ENCODE assay signal across 8 cellular contexts in genomic region chr15:98800437-98801233, GRCh38.
A peak's percentile ranks its signal among the peaks of the same experiment; 100 is the strongest.
DNase-seq lines count a peak whose midpoint lies in the region; ATAC-seq and TF ChIP-seq lines count a peak whose summit lies in the region.

No MANE protein-coding gene starts in this region.

- no peaks in the 10 kb centered on the region for H3K9me2 ChIP-seq in SK-N-SH

- H3F3A ChIP-seq in SK-N-SH (replicated peaks; ENCODE audit: insufficient read depth), result peaks cover 19% of the 10 kb centered on the region

- H3K36me3 ChIP-seq in CD4-positive, CD25-positive, alpha-beta regulatory T cell (ENCODE audit: control insufficient read depth, insufficient read depth, low read length), result no peaks in the 10 kb centered on the region
- H3K36me3 ChIP-seq in SK-N-SH (replicated peaks in 1 of 2; ENCODE audit: control insufficient read depth in 1 of 2, insufficient read depth in 2 of 2, low read length in 1 of 2), result no peaks in the 10 kb centered on the region
- no peaks in the 10 kb centered on the region for H3K36me3 ChIP-seq in CD8-positive, alpha-beta memory T cell (ENCODE audit: insufficient read depth, low read length)

- no peak overlapping the region for H3K27ac ChIP-seq in CD4-positive, CD25-positive, alpha-beta regulatory T cell (ENCODE audit: insufficient read depth, low read length, poor library complexity, severe bottlenecking)
- H3K27ac ChIP-seq in SK-N-SH (ENCODE audit: low read depth in 2 of 2, low read length in 1 of 2), result peak overlapping the region; percentile 45 to 69
- H3K27ac ChIP-seq in epithelial cell of prostate, result peak overlapping the region; percentile 50
- H3K27ac ChIP-seq in CD8-positive, alpha-beta memory T cell (ENCODE audit: low read depth, low read length), result no peak overlapping the region

- peaks cover 5% of the 10 kb centered on the region for H3K36me3 Mint-ChIP-seq in CD4-positive, CD25-positive, alpha-beta regulatory T cell
- no peaks in the 10 kb centered on the region for H3K36me3 Mint-ChIP-seq in T-helper 2 cell treated with Interferon-gamma antibody and Interleukin-4, amounts not matched to agents 5 μg/mL and 100 μg/mL, for 36 hours (ENCODE audit: low read depth)
- no peaks in the 10 kb centered on the region for H3K36me3 Mint-ChIP-seq in CD8-positive, alpha-beta memory T cell

- no peak for DNase-seq in CD4-positive, CD25-positive, alpha-beta regulatory T cell
- peak; percentile 88 for DNase-seq in LoVo (ENCODE audit: low spot score)
- DNase-seq in SK-N-SH, result peak; percentile 44
- no peak for DNase-seq in epithelial cell of prostate (ENCODE audit: low read depth, low spot score)
- DNase-seq in middle frontal gyrus (ENCODE audit: extremely low spot score, low spot score), result peak; percentile 81
- no peak for DNase-seq in T-helper 2 cell treated with Interferon-gamma antibody and Interleukin-4, amounts not matched to agents 5 μg/mL and 100 μg/mL, for 36 hours (ENCODE audit: low spot score)
- DNase-seq in CD8-positive, alpha-beta memory T cell, result no peak

- no peaks in the 10 kb centered on the region for H3K9me3 Mint-ChIP-seq in CD4-positive, CD25-positive, alpha-beta regulatory T cell
- H3K9me3 Mint-ChIP-seq in T-helper 2 cell treated with Interferon-gamma antibody and Interleukin-4, amounts not matched to agents 5 μg/mL and 100 μg/mL, for 36 hours, result no peaks in the 10 kb centered on the region
- H3K9me3 Mint-ChIP-seq in CD8-positive, alpha-beta memory T cell, result no peaks in the 10 kb centered on the region

- no peak for TF ChIP-seq CTCF in SK-N-SH (IDR thresholded peaks at IDR 0.05)

- H4K20me1 ChIP-seq in SK-N-SH (ENCODE audit: insufficient read depth), result peaks cover 25% of the 10 kb centered on the region

- TF ChIP-seq RAD21 in SK-N-SH (IDR thresholded peaks at IDR 0.05; ENCODE audit: low read length), result no peak

- no peak for ATAC-seq in CD4-positive, CD25-positive, alpha-beta regulatory T cell (ENCODE audit: low read depth in 2 of 2)
- no peak for ATAC-seq in HG02623 (IDR thresholded peaks at IDR 0.05; ENCODE audit: unreplicated experiment)

- no peak for TF ChIP-seq EP300 in SK-N-SH (IDR thresholded peaks at IDR 0.05; ENCODE audit: borderline replicate concordance in 1 of 2, low read depth in 1 of 2, low read length in 1 of 2)

- peak overlapping the region in 3 of 4 donors; percentile 32 to 81 (median 70) for H3K4me3 Mint-ChIP-seq in CD4-positive, CD25-positive, alpha-beta regulatory T cell
- no peak overlapping the region for H3K4me3 Mint-ChIP-seq in T-helper 2 cell treated with Interferon-gamma antibody and Interleukin-4, amounts not matched to agents 5 μg/mL and 100 μg/mL, for 36 hours
- H3K4me3 Mint-ChIP-seq in CD8-positive, alpha-beta memory T cell, result no peak overlapping the region

- peaks cover 3% of the 10 kb centered on the region for H3K4me1 ChIP-seq in CD4-positive, CD25-positive, alpha-beta regulatory T cell (ENCODE audit: control insufficient read depth, insufficient read depth, low read length, poor library complexity, severe bottlenecking)
- peaks cover 25 to 46% of the 10 kb centered on the region in 2 experiments for H3K4me1 ChIP-seq in SK-N-SH (ENCODE audit: control insufficient read depth in 1 of 2, insufficient read depth in 2 of 2, low read depth in 1 of 2, low read length in 1 of 2)
- H3K4me1 ChIP-seq in CD8-positive, alpha-beta memory T cell (ENCODE audit: insufficient read depth, low read length), result peaks cover 31% of the 10 kb centered on the region

- no peak overlapping the region for H3K4me3 ChIP-seq in CD4-positive, CD25-positive, alpha-beta regulatory T cell (ENCODE audit: low read depth, low read length)
- H3K4me3 ChIP-seq in SK-N-SH (ENCODE audit: low read depth in 2 of 2, low read length in 1 of 2), result peak overlapping the region in 1 of 2 experiments; percentile 18; a peak in 1 of 4 replicates
- no peak overlapping the region for H3K4me3 ChIP-seq in CD8-positive, alpha-beta memory T cell (ENCODE audit: low read length)

- WGBS in SK-N-SH (ENCODE audit: low lambda C conversion rate), result 18% methylated on average over 11 of the region's 11 CpGs

- H3K79me2 ChIP-seq in SK-N-SH (ENCODE audit: insufficient read depth), result peaks cover 70% of the 10 kb centered on the region

- H3K27me3 Mint-ChIP-seq in CD4-positive, CD25-positive, alpha-beta regulatory T cell, result no peaks in the 10 kb centered on the region
- H3K27me3 Mint-ChIP-seq in T-helper 2 cell treated with Interferon-gamma antibody and Interleukin-4, amounts not matched to agents 5 μg/mL and 100 μg/mL, for 36 hours (ENCODE audit: low read depth), result no peaks in the 10 kb centered on the region
- H3K27me3 Mint-ChIP-seq in CD8-positive, alpha-beta memory T cell, result peaks cover 0 to 4% of the 10 kb centered on the region in 2 donors

- no peak overlapping the region; the same call in 1 of the 2 replicates for H3K9ac ChIP-seq in SK-N-SH

- H2AFZ ChIP-seq in SK-N-SH (ENCODE audit: low read depth), result no peak overlapping the region

- peaks cover 0 to 77% (median 15%) of the 10 kb centered on the region in 4 donors for H3K4me1 Mint-ChIP-seq in CD4-positive, CD25-positive, alpha-beta regulatory T cell
- peaks cover 7% of the 10 kb centered on the region for H3K4me1 Mint-ChIP-seq in T-helper 2 cell treated with Interferon-gamma antibody and Interleukin-4, amounts not matched to agents 5 μg/mL and 100 μg/mL, for 36 hours (ENCODE audit: low read depth)
- H3K4me1 Mint-ChIP-seq in CD8-positive, alpha-beta memory T cell, result peaks cover 8 to 15% (median 13%) of the 10 kb centered on the region in 3 donors

- no peaks in the 10 kb centered on the region for H3K27me3 ChIP-seq in CD4-positive, CD25-positive, alpha-beta regulatory T cell (ENCODE audit: control insufficient read depth, insufficient read depth, low read length)
- H3K27me3 ChIP-seq in SK-N-SH (ENCODE audit: insufficient read depth), result no peaks in the 10 kb centered on the region
- H3K27me3 ChIP-seq in CD8-positive, alpha-beta memory T cell (ENCODE audit: insufficient read depth, low read length, poor library complexity, severe bottlenecking), result no peaks in the 10 kb centered on the region

- CTCF ChIA-PET in SK-N-SH (lab: Yijun Ruan, JAX), result interaction anchor here (1.0 to 1.9 kb wide), 4 partner anchors 21 to 142 kb away, joined by 3 to 12 read pairs (median 5); no protein-coding TSS in a partner anchor
- CTCF ChIA-PET in CD8-positive, alpha-beta memory T cell (lab: Charles Lee), result no interaction called here

- H3K9me3 ChIP-seq in CD4-positive, CD25-positive, alpha-beta regulatory T cell (ENCODE audit: control insufficient read depth in 2 of 2, low read length in 2 of 2), result no peaks in the 10 kb centered on the region
- H3K9me3 ChIP-seq in SK-N-SH, result no peaks in the 10 kb centered on the region
- H3K9me3 ChIP-seq in CD8-positive, alpha-beta memory T cell (ENCODE audit: low read length), result no peaks in the 10 kb centered on the region

- POLR2A ChIA-PET in SK-N-SH (lab: Yijun Ruan, JAX), result no interaction called here
- POLR2A ChIA-PET in CD8-positive, alpha-beta memory T cell (lab: Charles Lee), result no interaction called here

- H3K27ac Mint-ChIP-seq in CD4-positive, CD25-positive, alpha-beta regulatory T cell, result peak overlapping the region; percentile 53 to 88 (median 58)
- H3K27ac Mint-ChIP-seq in T-helper 2 cell treated with Interferon-gamma antibody and Interleukin-4, amounts not matched to agents 5 μg/mL and 100 μg/mL, for 36 hours, result no peak overlapping the region
- peak overlapping the region in 1 of 8 donors; percentile 38 for H3K27ac Mint-ChIP-seq in CD8-positive, alpha-beta memory T cell

- H3K4me2 ChIP-seq in SK-N-SH, result peak overlapping the region; percentile 68

TF ChIP-seq in SK-N-SH, 30 proteins besides CTCF, POLR2A, EP300 and RAD21:
- TF ChIP-seq FOSL2 (IDR thresholded peaks at IDR 0.05; ENCODE audit: borderline replicate concordance, low read depth), result peak; percentile 27; the same call in 1 of the 2 replicates
- TF ChIP-seq TEAD4 (IDR thresholded peaks at IDR 0.05; ENCODE audit: borderline replicate concordance, insufficient read depth), result 0 out of 2 replicates have a peak, but pooled peaks have one; percentile 24
- no peak for TF ChIP-seq SMC3 (IDR thresholded peaks at IDR 0.05; ENCODE audit: low read depth, low read length)
- TF ChIP-seq JUND (IDR thresholded peaks at IDR 0.05), result peak; percentile 26; the same call in 1 of the 2 replicates
TF ChIP-seq in SK-N-SH: peak in this region for 3.

Comparison
In these comparisons a context has a peak if more than half of its experiments do, and no peak if none do; other contexts are left out.
1. DNase-seq: peak in LoVo (single experiment), SK-N-SH (single experiment) and middle frontal gyrus (single experiment); none in CD4-positive, CD25-positive, alpha-beta regulatory T cell (0 of 3), epithelial cell of prostate (single experiment), T-helper 2 cell treated with Interferon-gamma antibody and Interleukin-4, amounts not matched to agents 5 μg/mL and 100 μg/mL, for 36 hours (single experiment) and CD8-positive, alpha-beta memory T cell (0 of 5).
2. H3K27ac ChIP-seq: peak in SK-N-SH (2 of 2) and epithelial cell of prostate (single experiment); none in CD4-positive, CD25-positive, alpha-beta regulatory T cell (single experiment) and CD8-positive, alpha-beta memory T cell (single experiment).
3. H3K4me3 Mint-ChIP-seq: peak in CD4-positive, CD25-positive, alpha-beta regulatory T cell (3 of 4); none in T-helper 2 cell treated with Interferon-gamma antibody and Interleukin-4, amounts not matched to agents 5 μg/mL and 100 μg/mL, for 36 hours (single experiment) and CD8-positive, alpha-beta memory T cell (0 of 7).